8 cellular contexts compared by ENCODE assay signal in the genomic region with DNA sequence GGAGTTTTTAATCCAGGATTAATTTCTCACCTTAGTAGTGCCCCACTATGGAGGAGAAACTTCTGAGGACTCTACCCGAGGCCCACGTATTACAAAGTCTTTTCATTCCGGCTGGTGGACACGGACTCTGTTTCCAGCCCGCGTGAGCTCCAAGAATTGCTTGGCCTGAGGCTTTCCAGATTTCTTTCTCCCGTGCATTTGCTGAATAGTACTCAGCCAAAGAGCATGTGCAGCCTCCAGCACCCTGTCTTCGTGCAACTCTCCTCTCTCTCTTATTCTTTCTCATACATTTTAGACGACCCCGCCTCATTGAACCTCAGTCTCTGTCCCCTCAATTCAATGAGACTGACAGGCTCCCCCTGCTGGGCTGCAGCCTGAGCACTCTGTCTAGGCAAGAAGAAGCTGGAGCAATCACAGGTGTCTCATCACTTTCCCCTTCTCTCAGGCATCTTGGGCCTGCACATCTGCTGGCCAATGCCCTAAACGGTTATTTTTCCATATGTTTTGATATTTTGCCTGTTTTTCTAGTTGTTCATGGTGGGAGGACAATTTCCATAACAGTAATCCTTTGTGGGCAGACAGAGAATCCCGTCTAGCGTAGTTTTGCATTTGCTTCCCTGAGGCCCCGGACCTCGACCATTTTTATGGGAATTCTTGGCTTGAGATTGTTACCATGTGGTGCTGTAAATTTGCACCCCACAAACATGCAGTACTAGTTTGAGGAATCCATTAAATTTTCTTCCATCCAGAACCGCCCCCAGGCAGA. TPM values are rescaled to one million over a fixed set of nuclear protein-coding genes. Genes with fewer than 3 reads are reported as not detected.
DNase-seq lines count a peak whose midpoint lies in the region; ATAC-seq and TF ChIP-seq lines count a peak whose summit lies in the region.

No MANE protein-coding gene starts in this region.

- H2AFZ ChIP-seq in Loucy (ENCODE audit: low read length): peak overlapping the region; percentile 24

- intact Hi-C loops in breast epithelium (cut with DNase I; ENCODE audit: low total_unique reads): no loop called here

- H3K4me3 ChIP-seq in Loucy (ENCODE audit: low read length, poor library complexity, severe bottlenecking) (peak overlapping the region; percentile 56), WERI-Rb-1 (ENCODE audit: low read depth, low read length) (peak overlapping the region; percentile 40), breast epithelium (peak overlapping the region in 1 of 3 donors; percentile 21)

- H4K20me1 ChIP-seq in Loucy (ENCODE audit: insufficient read depth, low read length, poor library complexity, severe bottlenecking): no peaks in the 10 kb centered on the region

- TF ChIP-seq CTCF in Loucy (conservative IDR thresholded peaks at IDR 0.05; ENCODE audit: low read length): peak; percentile 93
- TF ChIP-seq CTCF in WERI-Rb-1 (IDR thresholded peaks at IDR 0.05; ENCODE audit: low read depth, low read length): peak; percentile 87
- peak in 2 of 3 donors; percentile 58 to 68 for TF ChIP-seq CTCF in breast epithelium (IDR thresholded peaks at IDR 0.05)

- no peak for ATAC-seq in HG02970 (IDR thresholded peaks at IDR 0.05; ENCODE audit: low FRiP score, unreplicated experiment)

- H3K4me1 ChIP-seq in Loucy (ENCODE audit: insufficient read depth, low read length, poor library complexity, severe bottlenecking) (peaks cover 55% of the 10 kb centered on the region), breast epithelium (no peaks in the 10 kb centered on the region)

- H3K4me2 ChIP-seq in Loucy (ENCODE audit: low read depth, low read length, poor library complexity, severe bottlenecking): peak overlapping the region; percentile 79

- TF ChIP-seq POLR2A in breast epithelium (IDR thresholded peaks at IDR 0.05): no peak

- peak overlapping the region; percentile 61 for H3K9ac ChIP-seq in Loucy (ENCODE audit: low read depth, low read length, poor library complexity, severe bottlenecking)

- H3K36me3 ChIP-seq in Loucy (ENCODE audit: insufficient read depth, low read length): no peaks in the 10 kb centered on the region
- H3K36me3 ChIP-seq in WERI-Rb-1: no peaks in the 10 kb centered on the region
- H3K36me3 ChIP-seq in breast epithelium: no peaks in the 10 kb centered on the region

- H3K27ac ChIP-seq in WERI-Rb-1 (no peak overlapping the region), breast epithelium (no peak overlapping the region)

- DNase-seq in NCI-H510A treated with DMSO at 0.1 percent for 48 hours (lab: John Stamatoyannopoulos, UW) (peak; percentile 27), NCI-H510A (lab: John Stamatoyannopoulos, UW) (no peak), WERI-Rb-1 (peak; percentile 87), breast epithelium (ENCODE audit: low spot score in 2 of 2) (peak in 1 of 2 donors; percentile 57), left kidney (ENCODE audit: low read depth, low spot score) (peak; percentile 86)
- peak; percentile 72 for DNase-seq in stimulated activated CD4-positive, alpha-beta T cell treated with anti-CD3 and anti-CD28 coated beads, Interleukin-4, amount 100 ng/mL, for 24 hours

- H3K9me3 ChIP-seq in Loucy (ENCODE audit: insufficient read depth, low read depth, low read length) (no peaks in the 10 kb centered on the region), WERI-Rb-1 (ENCODE audit: severe bottlenecking) (no peaks in the 10 kb centered on the region), breast epithelium (no peaks in the 10 kb centered on the region)

- peaks cover 25% of the 10 kb centered on the region for H3F3A ChIP-seq in Loucy (ENCODE audit: low read depth)

- H3K9me2 ChIP-seq in Loucy (replicated peaks; ENCODE audit: low read depth, low read length): no peaks in the 10 kb centered on the region

- H3K79me2 ChIP-seq in Loucy (ENCODE audit: insufficient read depth, low read length): no peaks in the 10 kb centered on the region

- H3K27me3 ChIP-seq in Loucy (ENCODE audit: insufficient read depth, low read length, poor library complexity, severe bottlenecking): no peaks in the 10 kb centered on the region
- H3K27me3 ChIP-seq in WERI-Rb-1 (ENCODE audit: insufficient read depth, low read depth, severe bottlenecking): no peaks in the 10 kb centered on the region
- H3K27me3 ChIP-seq in breast epithelium: no peaks in the 10 kb centered on the region

RNA-seq across cellular contexts. Expression of a gene that starts 50.0 kb away (rescaled TPM):
- 10 to 100 TPM; 21.8 to 38.1 (median 29.2) TPM for total RNA-seq in breast epithelium
